Comparison of ENCODE assay signal across 13 cellular contexts in genomic region chr12:107374136-107374535, GRCh38.
DNase-seq lines count a peak whose midpoint lies in the region; ATAC-seq and TF ChIP-seq lines count a peak whose summit lies in the region.
"Had no signal": no experiment of that assay in that cellular context is flagged by ENCODE, and none has a peak within 500 bp of the region (broad histone marks: within the 10 kb centered on the region; RNA-seq: fewer than 3 reads in every experiment).

No MANE protein-coding gene starts in this region.

- no peak overlapping the region for H3K18ac ChIP-seq in H9 (ENCODE audit: insufficient read length, low read depth, low read length)

- intact Hi-C loops in CD14-positive monocyte (cut with micrococcal nuclease) = no loop called here

- peaks cover 2% of the 10 kb centered on the region; the same call in 1 of the 2 replicates for H3K4me1 ChIP-seq in H9 (ENCODE audit: insufficient read depth, low read length)

- H3K56ac ChIP-seq in H9 (ENCODE audit: insufficient read length, low read depth, low read length) = no peak overlapping the region

- peak overlapping the region; percentile 53 to 76 for H3K4me3 Mint-ChIP-seq in CD14-positive monocyte
- no peak overlapping the region; a peak in 2 of 5 replicates for H3K4me3 Mint-ChIP-seq in H9
- H3K4me3 Mint-ChIP-seq in natural killer cell treated with Interleukin-12 subunit alpha and Interleukin-12 subunit beta and Interleukin-15 and Interleukin-18, amount 100 ng/mL, for 72 hours = peak overlapping the region; percentile 65

- H4K91ac ChIP-seq in H9 (ENCODE audit: insufficient read length, low read depth, low read length) = no peak overlapping the region

- no peaks in the 10 kb centered on the region for H3K79me2 ChIP-seq in H9 (ENCODE audit: insufficient read depth, low read length)

- DNase-seq in CD14-positive monocyte (ENCODE audit: low spot score) (no peak), H9 (no peak), C1 segment of cervical spinal cord (lab: John Stamatoyannopoulos, UW) (no peak), HuH-7 (ENCODE audit: low spot score) (no peak), mucosa of gallbladder (ENCODE audit: low spot score) (no peak)
- no peak for DNase-seq in activated naive CD4-positive, alpha-beta T cell treated with anti-CD3 and anti-CD28 coated beads, Interleukin-2, amount 50 U/mL, for 72 hours (ENCODE audit: low spot score in 2 of 2)
- no peak for DNase-seq in natural killer cell treated with Interleukin-12 subunit alpha and Interleukin-12 subunit beta and Interleukin-15 and Interleukin-18, amount 100 ng/mL, for 72 hours (ENCODE audit: low spot score)
- DNase-seq: NCI-H1092; NK-92 treated with Interleukin-12 subunit alpha and Interleukin-12 subunit beta, amount 100 ng/mL, for 24 hours; occipital lobe; stimulated activated CD4-positive, alpha-beta T cell treated with anti-CD3 and anti-CD28 coated beads, Interleukin-4, amount 100 ng/mL, for 24 hours had no signal

- no peak overlapping the region for H2BK5ac ChIP-seq in H9 (ENCODE audit: insufficient read length, low read length)

- H3K27me3 ChIP-seq in H9 (ENCODE audit: insufficient read depth, low read length) = no peaks in the 10 kb centered on the region

- H3K9me3 ChIP-seq in H9 (ENCODE audit: control insufficient read depth, low read depth, low read length) = no peaks in the 10 kb centered on the region

- no peaks in the 10 kb centered on the region for H3K23me2 ChIP-seq in H9 (ENCODE audit: insufficient read length, low read depth, low read length, poor library complexity, severe bottlenecking)

- H2BK15ac ChIP-seq in H9 (ENCODE audit: low read depth, low read length) = no peak overlapping the region

- no peaks in the 10 kb centered on the region for H4K20me1 ChIP-seq in H9 (ENCODE audit: control insufficient read depth, insufficient read depth, insufficient read length)

- no peak overlapping the region for H3K23ac ChIP-seq in H9 (ENCODE audit: insufficient read length, low read depth, low read length)

- no peak overlapping the region for H2AK5ac ChIP-seq in H9 (ENCODE audit: insufficient read length, low read length)

- no peak overlapping the region for H3K4ac ChIP-seq in H9 (ENCODE audit: low read depth, low read length)

- H3K79me1 ChIP-seq in H9 (ENCODE audit: insufficient read depth, low read depth, low read length, poor library complexity, severe bottlenecking) = no peaks in the 10 kb centered on the region

- H3K27me3 Mint-ChIP-seq in CD14-positive monocyte (ENCODE audit: low read depth in 3 of 3) (peaks cover 0 to 6% (median 1%) of the 10 kb centered on the region in 3 donors), H9 (ENCODE audit: low read depth) (peaks cover 4% of the 10 kb centered on the region; the same call in 1 of the 2 replicates)
- H3K27me3 Mint-ChIP-seq in natural killer cell treated with Interleukin-12 subunit alpha and Interleukin-12 subunit beta and Interleukin-15 and Interleukin-18, amount 100 ng/mL, for 72 hours = no peaks in the 10 kb centered on the region

- H3K9ac ChIP-seq in H9 (ENCODE audit: extremely low read depth, insufficient read length, low read length) = no peak overlapping the region

- H3K36me3 Mint-ChIP-seq in CD14-positive monocyte (peaks cover 0 to 2% of the 10 kb centered on the region in 2 donors), H9 (ENCODE audit: insufficient read depth in 1 of 3, low read depth in 3 of 3) (no peaks in the 10 kb centered on the region)
- H3K36me3 Mint-ChIP-seq in activated naive CD4-positive, alpha-beta T cell treated with anti-CD3 and anti-CD28 coated beads, Interleukin-2, amount 50 U/mL, for 72 hours = no peaks in the 10 kb centered on the region
- no peaks in the 10 kb centered on the region for H3K36me3 Mint-ChIP-seq in natural killer cell treated with Interleukin-12 subunit alpha and Interleukin-12 subunit beta and Interleukin-15 and Interleukin-18, amount 100 ng/mL, for 72 hours

- no peak overlapping the region for H3K27ac ChIP-seq in H9 (ENCODE audit: insufficient read length, low read depth, low read length)

- WGBS in H9 (ENCODE audit: extremely low coverage, insufficient read length, low lambda C conversion rate) = no CpG with 5 or more reads among the region's 8 CpGs

- no peak for TF ChIP-seq CTCF in CD14-positive monocyte (IDR thresholded peaks at IDR 0.05)
- no peak for TF ChIP-seq CTCF in H9 (conservative IDR thresholded peaks at IDR 0.05)

- no peak overlapping the region for H2BK12ac ChIP-seq in H9 (ENCODE audit: insufficient read length, low read depth, low read length)

- no peak for ATAC-seq in activated naive CD4-positive, alpha-beta T cell treated with anti-CD3 and anti-CD28 coated beads, Interleukin-2, amount 50 U/mL, for 72 hours
- ATAC-seq in natural killer cell treated with Interleukin-12 subunit alpha and Interleukin-12 subunit beta and Interleukin-15 and Interleukin-18, amount 100 ng/mL, for 72 hours = no peak
- ATAC-seq: GM12878, sciatic nerve had no signal

- H3K9me3 Mint-ChIP-seq in CD14-positive monocyte = no peaks in the 10 kb centered on the region
- H3K9me3 Mint-ChIP-seq in H9 = no peaks in the 10 kb centered on the region
- H3K9me3 Mint-ChIP-seq in activated naive CD4-positive, alpha-beta T cell treated with anti-CD3 and anti-CD28 coated beads, Interleukin-2, amount 50 U/mL, for 72 hours = no peaks in the 10 kb centered on the region
- no peaks in the 10 kb centered on the region for H3K9me3 Mint-ChIP-seq in natural killer cell treated with Interleukin-12 subunit alpha and Interleukin-12 subunit beta and Interleukin-15 and Interleukin-18, amount 100 ng/mL, for 72 hours

- H3K14ac ChIP-seq in H9 (ENCODE audit: insufficient read depth, low read length) = peak overlapping the region; percentile 49; the same call in 1 of the 2 replicates

- H3T11ph ChIP-seq in H9 (ENCODE audit: low read length) = no peak overlapping the region

- no peak overlapping the region for H2BK20ac ChIP-seq in H9 (ENCODE audit: low read depth, low read length, poor library complexity, severe bottlenecking)

- no peak overlapping the region for H2BK120ac ChIP-seq in H9 (ENCODE audit: low read depth, low read length, poor library complexity, severe bottlenecking)

- H3K4me1 Mint-ChIP-seq in CD14-positive monocyte = peaks cover 57% of the 10 kb centered on the region
- peaks cover 20 to 23% of the 10 kb centered on the region in 2 experiments for H3K4me1 Mint-ChIP-seq in H9
- H3K4me1 Mint-ChIP-seq in natural killer cell treated with Interleukin-12 subunit alpha and Interleukin-12 subunit beta and Interleukin-15 and Interleukin-18, amount 100 ng/mL, for 72 hours (ENCODE audit: low read depth in 2 of 2) = peaks cover 55 to 67% of the 10 kb centered on the region in 2 donors

- H4K5ac ChIP-seq in H9 (ENCODE audit: insufficient read length, low read depth, low read length) = no peak overlapping the region

- peak overlapping the region; percentile 38 to 83 (median 71) for H3K27ac Mint-ChIP-seq in CD14-positive monocyte
- H3K27ac Mint-ChIP-seq in H9 = peak overlapping the region in 1 of 3 experiments; percentile 53; a peak in 1 of 7 replicates
- H3K27ac Mint-ChIP-seq in activated naive CD4-positive, alpha-beta T cell treated with anti-CD3 and anti-CD28 coated beads, Interleukin-2, amount 50 U/mL, for 72 hours = peak overlapping the region; percentile 73 to 94
- peak overlapping the region; percentile 91 to 98 for H3K27ac Mint-ChIP-seq in natural killer cell treated with Interleukin-12 subunit alpha and Interleukin-12 subunit beta and Interleukin-15 and Interleukin-18, amount 100 ng/mL, for 72 hours

- H4K8ac ChIP-seq in H9 (replicated peaks; ENCODE audit: insufficient read length, low read depth, low read length) = no peak overlapping the region

- H3K4me2 ChIP-seq in H9 (ENCODE audit: insufficient read depth, insufficient read length, low read length) = no peak overlapping the region

- H2AFZ ChIP-seq in H9 (ENCODE audit: low read length) = no peak overlapping the region

Comparison
In these comparisons a context has a peak if more than half of its experiments do, and no peak if none do; other contexts are left out.
1. H3K4me3 Mint-ChIP-seq: peak in CD14-positive monocyte (2 of 2) and natural killer cell treated with Interleukin-12 subunit alpha and Interleukin-12 subunit beta and Interleukin-15 and Interleukin-18, amount 100 ng/mL, for 72 hours (single experiment); none in H9 (0 of 2).